Comparison of ENCODE assay signal across 22 cellular contexts in genomic region chr1:111452581-111452980, GRCh38. TPM values are rescaled to one million over a fixed set of nuclear protein-coding genes. Genes with fewer than 3 reads are reported as not detected.
DNase-seq lines count a peak whose midpoint lies in the region; ATAC-seq, FAIRE-seq and TF ChIP-seq lines count a peak whose summit lies in the region.
"Had no signal": no experiment of that assay in that cellular context is flagged by ENCODE, and none has a peak within 500 bp of the region (broad histone marks: within the 10 kb centered on the region; RNA-seq: fewer than 3 reads in every experiment).

No MANE protein-coding gene starts in this region.

- H3K9me3 ChIP-seq in DOHH2 (ENCODE audit: control insufficient read depth, insufficient read depth, low read length), result no peaks in the 10 kb centered on the region
- H3K9me3 ChIP-seq in mesenchymal stem cell (ENCODE audit: control insufficient read depth, low read length), result no peaks in the 10 kb centered on the region
- H3K9me3 ChIP-seq: BLaER1, SJSA1 had no signal

- H3K4me2 ChIP-seq in DOHH2 (ENCODE audit: low read length) (peak overlapping the region; percentile 10), mesenchymal stem cell (ENCODE audit: low read length, poor library complexity, severe bottlenecking) (no peak overlapping the region)
- H3K4me2 ChIP-seq: KMS-11 had no signal

- no peak for FAIRE-seq in GM12892 (lab: Jason Lieb, UNC)
- FAIRE-seq: RCC 7860 had no signal

- intact Hi-C loops in natural killer cell (cut with micrococcal nuclease), result no loop called here

- H3K36me3 ChIP-seq in DOHH2 (ENCODE audit: control insufficient read depth, low read length) (peaks cover 83% of the 10 kb centered on the region), mesenchymal stem cell (ENCODE audit: control insufficient read depth in 1 of 2, insufficient read depth in 2 of 2, low read depth in 1 of 2, low read length in 2 of 2) (peaks cover 7 to 64% of the 10 kb centered on the region in 2 experiments)

- TF ChIP-seq CTCF in natural killer cell (IDR thresholded peaks at IDR 0.05), result no peak
- no peak for TF ChIP-seq CTCF in DOHH2 (IDR thresholded peaks at IDR 0.05; ENCODE audit: low read depth, low read length, poor library complexity, severe bottlenecking)

- no peak overlapping the region for H2AK5ac ChIP-seq in mesenchymal stem cell (ENCODE audit: low read length, severe bottlenecking)

- H3K4me3 ChIP-seq in DOHH2 (ENCODE audit: low read length) (no peak overlapping the region), mesenchymal stem cell (ENCODE audit: insufficient read depth in 1 of 2, low read depth in 1 of 2, low read length in 2 of 2) (no peak overlapping the region)
- H3K4me3 ChIP-seq: BLaER1, SJSA1 had no signal

- peaks cover 18% of the 10 kb centered on the region for H3K79me1 ChIP-seq in mesenchymal stem cell (replicated peaks; ENCODE audit: low read length, poor library complexity, severe bottlenecking)

- peaks cover 31% of the 10 kb centered on the region for H3K36me3 Mint-ChIP-seq in natural killer cell treated with Interleukin-12 subunit alpha and Interleukin-12 subunit beta and Interleukin-15 and Interleukin-18, amount 100 ng/mL, for 72 hours
- H3K36me3 Mint-ChIP-seq in natural killer cell, result no peaks in the 10 kb centered on the region

- peaks cover 89% of the 10 kb centered on the region for H3K79me2 ChIP-seq in DOHH2 (ENCODE audit: control insufficient read depth, low read length)

- peak overlapping the region; percentile 5 for H3K4me3 Mint-ChIP-seq in natural killer cell treated with Interleukin-12 subunit alpha and Interleukin-12 subunit beta and Interleukin-15 and Interleukin-18, amount 100 ng/mL, for 72 hours
- no peak overlapping the region for H3K4me3 Mint-ChIP-seq in natural killer cell

- peaks cover 58 to 66% of the 10 kb centered on the region in 2 donors for H3K4me1 Mint-ChIP-seq in natural killer cell treated with Interleukin-12 subunit alpha and Interleukin-12 subunit beta and Interleukin-15 and Interleukin-18, amount 100 ng/mL, for 72 hours (ENCODE audit: low read depth in 2 of 2)
- peaks cover 78% of the 10 kb centered on the region in 2 donors for H3K4me1 Mint-ChIP-seq in natural killer cell

- H3K4me1 ChIP-seq in DOHH2 (ENCODE audit: control insufficient read depth, low read length) (peaks cover 38% of the 10 kb centered on the region), mesenchymal stem cell (ENCODE audit: control insufficient read depth, insufficient read depth, low read depth, low read length) (peaks cover 3% of the 10 kb centered on the region)

- H3K14ac ChIP-seq in mesenchymal stem cell (ENCODE audit: low read length in 2 of 2), result no peak overlapping the region

- peak overlapping the region; percentile 14 for H3K9ac ChIP-seq in mesenchymal stem cell (ENCODE audit: low read length)
- H3K9ac ChIP-seq: BLaER1, KMS-11 had no signal

- H2BK15ac ChIP-seq in mesenchymal stem cell (ENCODE audit: low read depth, poor library complexity, severe bottlenecking), result no peak overlapping the region

- no peak overlapping the region for H3K4ac ChIP-seq in mesenchymal stem cell (ENCODE audit: low read depth in 1 of 2, low read length in 2 of 2)

- no peak overlapping the region for H2BK5ac ChIP-seq in mesenchymal stem cell (ENCODE audit: low read depth, low read length, poor library complexity, severe bottlenecking)

- no peak overlapping the region for H2BK12ac ChIP-seq in mesenchymal stem cell (ENCODE audit: low read length in 2 of 2)

- H3K9me3 Mint-ChIP-seq in natural killer cell treated with Interleukin-12 subunit alpha and Interleukin-12 subunit beta and Interleukin-15 and Interleukin-18, amount 100 ng/mL, for 72 hours, result no peaks in the 10 kb centered on the region
- no peaks in the 10 kb centered on the region for H3K9me3 Mint-ChIP-seq in natural killer cell

- H3F3A ChIP-seq in DOHH2 (ENCODE audit: control insufficient read depth, insufficient read depth), result no peaks in the 10 kb centered on the region; the same call in 1 of the 2 replicates

- no peak overlapping the region for H4K91ac ChIP-seq in mesenchymal stem cell (ENCODE audit: low read length)

- H3K27ac Mint-ChIP-seq in natural killer cell treated with Interleukin-12 subunit alpha and Interleukin-12 subunit beta and Interleukin-15 and Interleukin-18, amount 100 ng/mL, for 72 hours, result peak overlapping the region in 1 of 2 donors; percentile 100
- no peak overlapping the region for H3K27ac Mint-ChIP-seq in natural killer cell

- no peaks in the 10 kb centered on the region for H3K9me2 ChIP-seq in DOHH2 (replicated peaks; ENCODE audit: control insufficient read depth, low read length)

- H3K18ac ChIP-seq in mesenchymal stem cell (ENCODE audit: low read depth in 1 of 2, low read length in 2 of 2), result no peak overlapping the region

- H2BK120ac ChIP-seq in mesenchymal stem cell (ENCODE audit: low read depth, low read length), result no peak overlapping the region

- no peaks in the 10 kb centered on the region for H3K27me3 Mint-ChIP-seq in natural killer cell treated with Interleukin-12 subunit alpha and Interleukin-12 subunit beta and Interleukin-15 and Interleukin-18, amount 100 ng/mL, for 72 hours
- H3K27me3 Mint-ChIP-seq in natural killer cell (ENCODE audit: low read depth in 2 of 2), result no peaks in the 10 kb centered on the region

- H3K27me3 ChIP-seq in DOHH2 (ENCODE audit: control insufficient read depth, low read length) (no peaks in the 10 kb centered on the region), mesenchymal stem cell (ENCODE audit: control insufficient read depth in 1 of 2, insufficient read depth in 1 of 2, low read length in 2 of 2) (no peaks in the 10 kb centered on the region)
- H3K27me3 ChIP-seq: BLaER1, SJSA1 had no signal

- no peak for DNase-seq in natural killer cell treated with Interleukin-12 subunit alpha and Interleukin-12 subunit beta and Interleukin-15 and Interleukin-18, amount 100 ng/mL, for 72 hours (ENCODE audit: low spot score)
- DNase-seq in natural killer cell, result no peak
- DNase-seq in mesenchymal stem cell, result no peak
- no peak for DNase-seq in NCI-H524 treated with DMSO at 0.1 percent for 48 hours (lab: John Stamatoyannopoulos, UW)
- DNase-seq in GM12892 (ENCODE audit: insufficient read length), result no peak
- DNase-seq: DMS53, IMR-90, NCI-H1105 treated with DMSO at 0.1 percent for 48 hours, NCI-H2029 treated with DMSO at 0.1 percent for 48 hours, NCI-H226, NCI-H510A treated with DMSO at 0.1 percent for 48 hours, NCI-H774, OCI-M1 had no signal

- no peak for TF ChIP-seq POLR2A in GM12892 (IDR thresholded peaks at IDR 0.05; ENCODE audit: low read depth, low read length)

- no peak overlapping the region for H3K23ac ChIP-seq in mesenchymal stem cell (ENCODE audit: low read length in 2 of 2)

- no peak for ATAC-seq in natural killer cell treated with Interleukin-12 subunit alpha and Interleukin-12 subunit beta and Interleukin-15 and Interleukin-18, amount 100 ng/mL, for 72 hours
- ATAC-seq in natural killer cell (no peak), HG02852 (IDR thresholded peaks at IDR 0.05; ENCODE audit: unreplicated experiment) (no peak)
- ATAC-seq: Right ventricle myocardium inferior had no signal

- H3K27ac ChIP-seq in DOHH2 (ENCODE audit: low read depth, low read length), result no peak overlapping the region
- no peak overlapping the region for H3K27ac ChIP-seq in mesenchymal stem cell (ENCODE audit: low read length, poor library complexity, severe bottlenecking)
- H3K27ac ChIP-seq: BLaER1, KMS-11, SJSA1 had no signal

- 100% methylated on average over 2 of the region's 3 CpGs for WGBS in mesenchymal stem cell

- H2AFZ ChIP-seq in mesenchymal stem cell (ENCODE audit: low read depth, low read length), result no peak overlapping the region

- H4K20me1 ChIP-seq in DOHH2 (ENCODE audit: control insufficient read depth, insufficient read depth, low read depth, low read length), result peaks cover 8% of the 10 kb centered on the region; the same call in 1 of the 2 replicates

- no peak overlapping the region for H4K8ac ChIP-seq in mesenchymal stem cell (ENCODE audit: low read length)

RNA-seq across cellular contexts. Expression of gene ATP5PB, which starts 3.3 kb away (rescaled TPM):
- 100 to 1,000 TPM; 188 to 272 TPM for total RNA-seq in natural killer cell treated with Interleukin-12 subunit alpha and Interleukin-12 subunit beta and Interleukin-15 and Interleukin-18, amount 100 ng/mL, for 72 hours
- 100 to 1,000 TPM; 105 to 115 (median 105) TPM for total RNA-seq in natural killer cell
- 268 TPM for polyA plus RNA-seq in mesenchymal stem cell (2013, experiment 1 of 2)
- polyA plus RNA-seq in mesenchymal stem cell (2013, experiment 2 of 2), result 284 TPM
- 520 TPM for polyA plus RNA-seq in GM12892 (2012; ENCODE audit: missing spikeins)

RNA-seq across cellular contexts. Expression of gene WDR77, which starts 3.5 kb away (rescaled TPM):
- total RNA-seq in natural killer cell treated with Interleukin-12 subunit alpha and Interleukin-12 subunit beta and Interleukin-15 and Interleukin-18, amount 100 ng/mL, for 72 hours, result 10 to 100 TPM; 27.6 to 67.1 TPM
- 10 to 100 TPM; 15.5 to 20.8 (median 17.8) TPM for total RNA-seq in natural killer cell
- polyA plus RNA-seq in mesenchymal stem cell (2013, experiment 1 of 2), result 23.8 TPM
- 23.2 TPM for polyA plus RNA-seq in mesenchymal stem cell (2013, experiment 2 of 2)
- polyA plus RNA-seq in GM12892 (2012; ENCODE audit: missing spikeins), result 36.0 TPM

RNA-seq across cellular contexts. Expression of gene C1orf162, which starts 21.2 kb away (rescaled TPM):
- total RNA-seq in natural killer cell treated with Interleukin-12 subunit alpha and Interleukin-12 subunit beta and Interleukin-15 and Interleukin-18, amount 100 ng/mL, for 72 hours, result 1 to 10 TPM; 3.3 to 3.9 TPM
- total RNA-seq in natural killer cell, result 100 to 1,000 TPM in 2 of 3 donors, 10 to 100 TPM in 1; 85.2 to 147 (median 106) TPM
- 0.07 TPM for polyA plus RNA-seq in mesenchymal stem cell (2013, experiment 1 of 2)
- polyA plus RNA-seq in mesenchymal stem cell (2013, experiment 2 of 2), result 0.08 TPM
- 1.9 TPM for polyA plus RNA-seq in GM12892 (2012; ENCODE audit: missing spikeins)
- total RNA-seq: H4, IMR-90, SJSA1 had no signal

RNA-seq across cellular contexts. Expression of gene OVGP1, which starts 25.0 kb away (rescaled TPM):
- total RNA-seq in natural killer cell treated with Interleukin-12 subunit alpha and Interleukin-12 subunit beta and Interleukin-15 and Interleukin-18, amount 100 ng/mL, for 72 hours, result 1 to 10 TPM; 1.1 to 1.6 TPM
- 1 to 10 TPM; 2.1 to 5.2 (median 4.1) TPM for total RNA-seq in natural killer cell
- 1.2 TPM for polyA plus RNA-seq in mesenchymal stem cell (2013, experiment 1 of 2)
- 1.3 TPM for polyA plus RNA-seq in mesenchymal stem cell (2013, experiment 2 of 2)
- 1.5 TPM for polyA plus RNA-seq in GM12892 (2012; ENCODE audit: missing spikeins)

RNA-seq across cellular contexts. Expression of gene ADORA3, which starts 50.9 kb away (rescaled TPM):
- total RNA-seq in natural killer cell treated with Interleukin-12 subunit alpha and Interleukin-12 subunit beta and Interleukin-15 and Interleukin-18, amount 100 ng/mL, for 72 hours, result not detected
- under 1 TPM in 1 of 3 donors, not detected in 2; 0.40 TPM for total RNA-seq in natural killer cell
- 0.06 TPM for polyA plus RNA-seq in mesenchymal stem cell (2013, experiment 1 of 2)
- not detected for polyA plus RNA-seq in mesenchymal stem cell (2013, experiment 2 of 2)
- polyA plus RNA-seq in GM12892 (2012; ENCODE audit: missing spikeins), result 0.38 TPM
- total RNA-seq: A673, H4, IMR-90, SJSA1 had no signal
- polyA plus RNA-seq: IMR-90 had no signal

Comparison
In these comparisons a context has a peak if more than half of its experiments do, and no peak if none do; other contexts are left out.
1. RNA of gene C1orf162, which starts 21.2 kb away (total RNA-seq): 85.2 to 147 TPM in natural killer cell; 3.3 to 3.9 TPM in natural killer cell treated with Interleukin-12 subunit alpha and Interleukin-12 subunit beta and Interleukin-15 and Interleukin-18, amount 100 ng/mL, for 72 hours; every median in the first group is over 10 times any median in the second.